ENCODE assay signal across 31 cellular contexts in the genomic region with DNA sequence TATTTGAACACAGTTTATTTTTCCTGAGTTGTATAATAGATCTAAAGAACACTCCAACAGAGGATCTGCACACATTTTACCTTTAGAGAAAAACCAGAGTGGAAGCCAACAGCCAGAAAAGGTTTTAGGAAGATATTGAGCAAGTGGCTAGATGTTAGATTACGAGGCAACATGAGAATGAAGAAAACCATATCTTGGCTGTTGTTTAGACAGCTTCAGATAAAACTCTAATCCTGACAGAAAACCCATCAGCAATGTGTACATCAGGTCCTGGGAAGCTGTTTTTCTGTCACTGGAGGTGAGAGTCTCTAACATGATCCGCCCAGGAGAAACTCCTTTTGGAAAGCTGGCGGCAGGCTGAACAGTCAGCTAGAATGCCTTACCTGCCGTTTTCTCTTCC.
"Had no signal": no experiment of that assay in that cellular context is flagged by ENCODE, and none has a peak within 500 bp of the region (broad histone marks: within the 10 kb centered on the region; RNA-seq: fewer than 3 reads in every experiment).

No MANE protein-coding gene starts in this region.

- H3K27ac Mint-ChIP-seq: activated CD4-positive, alpha-beta memory T cell treated with anti-CD3 and anti-CD28 coated beads, Interleukin-2, amount 10 ng/mL, durations not matched to agents 7 days and 5 days; activated CD4-positive, alpha-beta T cell treated with anti-CD3 and anti-CD28 coated beads, Interleukin-2, amount 10 ng/mL, durations not matched to agents 7 days and 5 days; activated naive CD4-positive, alpha-beta T cell treated with anti-CD3 and anti-CD28 coated beads, Interleukin-2, amount 10 ng/mL, durations not matched to agents 7 days and 5 days; activated naive CD4-positive, alpha-beta T cell treated with anti-CD3 and anti-CD28 coated beads, Interleukin-2, amount 50 U/mL, for 72 hours; activated naive CD8-positive, alpha-beta T cell treated with anti-CD3 and anti-CD28 coated beads, Interleukin-2, amount 10 ng/mL, durations not matched to agents 7 days and 5 days; activated T-cell treated with anti-CD3 and anti-CD28 coated beads, Interleukin-2, amount 50 U/mL, for 24 hours; activated T-cell treated with anti-CD3 and anti-CD28 coated beads, Interleukin-2, amount 50 U/mL, for 72 hours; brain; WTC11 had no signal

- H3K4me1 Mint-ChIP-seq: WTC11 had no signal

- FAIRE-seq: endometrium, endothelial cell of umbilical vein, frontal cortex had no signal

- H3K27me3 ChIP-seq: ascending aorta, breast epithelium, cardiac muscle cell, colonic mucosa had no signal

- H3K36me3 Mint-ChIP-seq: activated naive CD4-positive, alpha-beta T cell treated with anti-CD3 and anti-CD28 coated beads, Interleukin-2, amount 10 ng/mL, durations not matched to agents 7 days and 5 days; brain had no signal

- H3K36me3 ChIP-seq: ascending aorta, breast epithelium, cardiac muscle cell, colonic mucosa, esophagus squamous epithelium had no signal

- ATAC-seq: activated naive CD4-positive, alpha-beta T cell treated with anti-CD3 and anti-CD28 coated beads, Interleukin-2, amount 50 U/mL, for 72 hours; activated T-cell treated with anti-CD3 and anti-CD28 coated beads, Interleukin-2, amount 50 U/mL, for 72 hours; WTC11 had no signal

- DNase-seq: activated CD4-positive, alpha-beta memory T cell treated with anti-CD3 and anti-CD28 coated beads, Interleukin-2, amount 10 ng/mL, durations not matched to agents 7 days and 5 days; activated CD4-positive, alpha-beta T cell treated with anti-CD3 and anti-CD28 coated beads for 1 hour; activated CD4-positive, alpha-beta T cell treated with anti-CD3 and anti-CD28 coated beads for 4 hours; activated CD4-positive, alpha-beta T cell treated with anti-CD3 and anti-CD28 coated beads, Interleukin-2, amount 10 ng/mL, durations not matched to agents 7 days and 5 days; activated CD4-positive, alpha-beta T cell treated with anti-CD3 and anti-CD28 coated beads, Interleukin-2, amount 50 U/mL, for 4 hours; activated CD8-positive, alpha-beta memory T cell treated with anti-CD3 and anti-CD28 coated beads, Interleukin-2, amount 50 U/mL, for 48 hours; activated gamma-delta T cell; activated naive CD4-positive, alpha-beta T cell; activated naive CD4-positive, alpha-beta T cell treated with anti-CD3 and anti-CD28 coated beads, Interleukin-2, amount 10 ng/mL, durations not matched to agents 7 days and 5 days; activated naive CD8-positive, alpha-beta T cell treated with anti-CD3 and anti-CD28 coated beads, Interleukin-2, amount 10 ng/mL, durations not matched to agents 7 days and 5 days; activated T-cell treated with anti-CD3 and anti-CD28 coated beads for 4 hours; activated T-cell treated with anti-CD3 and anti-CD28 coated beads, Interleukin-2, amount 50 U/mL, for 24 hours; activated T-cell treated with anti-CD3 and anti-CD28 coated beads, Interleukin-2, amount 50 U/mL, for 72 hours; amygdala; central memory CD4-positive, alpha-beta T cell; cerebellar nuclear complex; colonic mucosa; effector CD8-positive, alpha-beta T cell; esophagus squamous epithelium; foreskin fibroblast; T-helper 2 cell had no signal

- H3K27ac ChIP-seq: ascending aorta, breast epithelium, cardiac muscle cell, colonic mucosa, epithelial cell of prostate, esophagus squamous epithelium had no signal

- H3K4me1 ChIP-seq: breast epithelium, colonic mucosa had no signal

- H3K4me3 ChIP-seq: ascending aorta, breast epithelium, cardiac muscle cell, colonic mucosa, esophagus squamous epithelium had no signal

- H3K9me3 Mint-ChIP-seq: activated naive CD4-positive, alpha-beta T cell treated with anti-CD3 and anti-CD28 coated beads, Interleukin-2, amount 50 U/mL, for 72 hours; activated T-cell treated with anti-CD3 and anti-CD28 coated beads, Interleukin-2, amount 50 U/mL, for 24 hours; activated T-cell treated with anti-CD3 and anti-CD28 coated beads, Interleukin-2, amount 50 U/mL, for 72 hours had no signal

- H3K4me3 Mint-ChIP-seq: activated CD4-positive, alpha-beta memory T cell treated with anti-CD3 and anti-CD28 coated beads, Interleukin-2, amount 10 ng/mL, durations not matched to agents 7 days and 5 days; activated CD4-positive, alpha-beta T cell treated with anti-CD3 and anti-CD28 coated beads, Interleukin-2, amount 10 ng/mL, durations not matched to agents 7 days and 5 days; activated naive CD4-positive, alpha-beta T cell treated with anti-CD3 and anti-CD28 coated beads, Interleukin-2, amount 10 ng/mL, durations not matched to agents 7 days and 5 days; activated naive CD8-positive, alpha-beta T cell treated with anti-CD3 and anti-CD28 coated beads, Interleukin-2, amount 10 ng/mL, durations not matched to agents 7 days and 5 days; activated T-cell treated with anti-CD3 and anti-CD28 coated beads, Interleukin-2, amount 50 U/mL, for 24 hours; activated T-cell treated with anti-CD3 and anti-CD28 coated beads, Interleukin-2, amount 50 U/mL, for 72 hours; brain; WTC11 had no signal

- H3K9me3 ChIP-seq: ascending aorta, breast epithelium, colonic mucosa, esophagus squamous epithelium had no signal
